ENCODE assay signal across 1 cellular context in the genomic region with DNA sequence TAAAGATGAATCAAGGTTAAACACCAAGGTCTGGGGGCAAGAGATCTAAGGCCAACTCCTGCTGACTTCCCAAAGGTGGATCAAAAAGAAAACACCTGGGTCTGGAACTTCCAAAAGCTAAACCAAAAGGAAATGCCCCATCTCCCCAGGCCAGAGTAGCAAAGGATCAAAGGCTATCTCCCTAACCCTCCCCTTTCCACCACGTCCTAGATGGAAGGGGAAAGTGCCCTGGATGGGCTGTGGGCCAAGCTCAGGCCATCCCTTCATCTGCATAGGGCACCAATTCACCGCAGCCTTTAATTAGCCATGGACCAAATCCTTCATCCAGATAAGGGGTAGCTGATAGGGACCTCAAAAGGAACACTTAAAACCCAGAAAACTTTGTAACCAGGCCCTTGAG.
TF ChIP-seq lines count a peak whose summit lies in the region.

No MANE protein-coding gene starts in this region.

TF ChIP-seq in WTC11, 78 proteins besides CTCF, POLR2A, EP300 and RAD21:
- TF ChIP-seq, protein P1, sequence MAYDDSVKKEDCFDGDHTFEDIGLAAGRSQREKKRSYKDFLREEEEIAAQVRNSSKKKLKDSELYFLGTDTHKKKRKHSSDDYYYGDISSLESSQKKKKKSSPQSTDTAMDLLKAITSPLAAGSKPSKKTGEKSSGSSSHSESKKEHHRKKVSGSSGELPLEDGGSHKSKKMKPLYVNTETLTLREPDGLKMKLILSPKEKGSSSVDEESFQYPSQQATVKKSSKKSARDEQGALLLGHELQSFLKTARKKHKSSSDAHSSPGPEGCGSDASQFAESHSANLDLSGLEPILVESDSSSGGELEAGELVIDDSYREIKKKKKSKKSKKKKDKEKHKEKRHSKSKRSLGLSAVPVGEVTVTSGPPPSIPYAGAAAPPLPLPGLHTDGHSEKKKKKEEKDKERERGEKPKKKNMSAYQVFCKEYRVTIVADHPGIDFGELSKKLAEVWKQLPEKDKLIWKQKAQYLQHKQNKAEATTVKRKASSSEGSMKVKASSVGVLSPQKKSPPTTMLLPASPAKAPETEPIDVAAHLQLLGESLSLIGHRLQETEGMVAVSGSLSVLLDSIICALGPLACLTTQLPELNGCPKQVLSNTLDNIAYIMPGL (CRISPR knock-in tag; IDR thresholded peaks at IDR 0.05) = no peak
- TF ChIP-seq, protein P2, sequence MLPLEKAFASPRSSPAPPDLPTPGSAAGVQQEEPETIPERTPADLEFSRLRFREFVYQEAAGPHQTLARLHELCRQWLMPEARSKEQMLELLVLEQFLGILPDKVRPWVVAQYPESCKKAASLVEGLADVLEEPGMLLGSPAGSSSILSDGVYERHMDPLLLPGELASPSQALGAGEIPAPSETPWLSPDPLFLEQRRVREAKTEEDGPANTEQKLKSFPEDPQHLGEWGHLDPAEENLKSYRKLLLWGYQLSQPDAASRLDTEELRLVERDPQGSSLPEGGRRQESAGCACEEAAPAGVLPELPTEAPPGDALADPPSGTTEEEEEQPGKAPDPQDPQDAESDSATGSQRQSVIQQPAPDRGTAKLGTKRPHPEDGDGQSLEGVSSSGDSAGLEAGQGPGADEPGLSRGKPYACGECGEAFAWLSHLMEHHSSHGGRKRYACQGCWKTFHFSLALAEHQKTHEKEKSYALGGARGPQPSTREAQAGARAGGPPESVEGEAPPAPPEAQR (CRISPR knock-in tag; IDR thresholded peaks at IDR 0.05) = no peak
- TF ChIP-seq, protein P3, sequence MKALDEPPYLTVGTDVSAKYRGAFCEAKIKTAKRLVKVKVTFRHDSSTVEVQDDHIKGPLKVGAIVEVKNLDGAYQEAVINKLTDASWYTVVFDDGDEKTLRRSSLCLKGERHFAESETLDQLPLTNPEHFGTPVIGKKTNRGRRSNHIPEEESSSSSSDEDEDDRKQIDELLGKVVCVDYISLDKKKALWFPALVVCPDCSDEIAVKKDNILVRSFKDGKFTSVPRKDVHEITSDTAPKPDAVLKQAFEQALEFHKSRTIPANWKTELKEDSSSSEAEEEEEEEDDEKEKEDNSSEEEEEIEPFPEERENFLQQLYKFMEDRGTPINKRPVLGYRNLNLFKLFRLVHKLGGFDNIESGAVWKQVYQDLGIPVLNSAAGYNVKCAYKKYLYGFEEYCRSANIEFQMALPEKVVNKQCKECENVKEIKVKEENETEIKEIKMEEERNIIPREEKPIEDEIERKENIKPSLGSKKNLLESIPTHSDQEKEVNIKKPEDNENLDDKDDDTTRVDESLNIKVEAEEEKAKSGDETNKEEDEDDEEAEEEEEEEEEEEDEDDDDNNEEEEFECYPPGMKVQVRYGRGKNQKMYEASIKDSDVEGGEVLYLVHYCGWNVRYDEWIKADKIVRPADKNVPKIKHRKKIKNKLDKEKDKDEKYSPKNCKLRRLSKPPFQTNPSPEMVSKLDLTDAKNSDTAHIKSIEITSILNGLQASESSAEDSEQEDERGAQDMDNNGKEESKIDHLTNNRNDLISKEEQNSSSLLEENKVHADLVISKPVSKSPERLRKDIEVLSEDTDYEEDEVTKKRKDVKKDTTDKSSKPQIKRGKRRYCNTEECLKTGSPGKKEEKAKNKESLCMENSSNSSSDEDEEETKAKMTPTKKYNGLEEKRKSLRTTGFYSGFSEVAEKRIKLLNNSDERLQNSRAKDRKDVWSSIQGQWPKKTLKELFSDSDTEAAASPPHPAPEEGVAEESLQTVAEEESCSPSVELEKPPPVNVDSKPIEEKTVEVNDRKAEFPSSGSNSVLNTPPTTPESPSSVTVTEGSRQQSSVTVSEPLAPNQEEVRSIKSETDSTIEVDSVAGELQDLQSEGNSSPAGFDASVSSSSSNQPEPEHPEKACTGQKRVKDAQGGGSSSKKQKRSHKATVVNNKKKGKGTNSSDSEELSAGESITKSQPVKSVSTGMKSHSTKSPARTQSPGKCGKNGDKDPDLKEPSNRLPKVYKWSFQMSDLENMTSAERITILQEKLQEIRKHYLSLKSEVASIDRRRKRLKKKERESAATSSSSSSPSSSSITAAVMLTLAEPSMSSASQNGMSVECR (CRISPR knock-in tag; IDR thresholded peaks at IDR 0.05; ENCODE audit: borderline replicate concordance) = no peak
- TF ChIP-seq, protein P4, sequence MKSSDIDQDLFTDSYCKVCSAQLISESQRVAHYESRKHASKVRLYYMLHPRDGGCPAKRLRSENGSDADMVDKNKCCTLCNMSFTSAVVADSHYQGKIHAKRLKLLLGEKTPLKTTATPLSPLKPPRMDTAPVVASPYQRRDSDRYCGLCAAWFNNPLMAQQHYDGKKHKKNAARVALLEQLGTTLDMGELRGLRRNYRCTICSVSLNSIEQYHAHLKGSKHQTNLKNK (CRISPR knock-in tag; IDR thresholded peaks at IDR 0.05) = no peak
- TF ChIP-seq, protein P5, sequence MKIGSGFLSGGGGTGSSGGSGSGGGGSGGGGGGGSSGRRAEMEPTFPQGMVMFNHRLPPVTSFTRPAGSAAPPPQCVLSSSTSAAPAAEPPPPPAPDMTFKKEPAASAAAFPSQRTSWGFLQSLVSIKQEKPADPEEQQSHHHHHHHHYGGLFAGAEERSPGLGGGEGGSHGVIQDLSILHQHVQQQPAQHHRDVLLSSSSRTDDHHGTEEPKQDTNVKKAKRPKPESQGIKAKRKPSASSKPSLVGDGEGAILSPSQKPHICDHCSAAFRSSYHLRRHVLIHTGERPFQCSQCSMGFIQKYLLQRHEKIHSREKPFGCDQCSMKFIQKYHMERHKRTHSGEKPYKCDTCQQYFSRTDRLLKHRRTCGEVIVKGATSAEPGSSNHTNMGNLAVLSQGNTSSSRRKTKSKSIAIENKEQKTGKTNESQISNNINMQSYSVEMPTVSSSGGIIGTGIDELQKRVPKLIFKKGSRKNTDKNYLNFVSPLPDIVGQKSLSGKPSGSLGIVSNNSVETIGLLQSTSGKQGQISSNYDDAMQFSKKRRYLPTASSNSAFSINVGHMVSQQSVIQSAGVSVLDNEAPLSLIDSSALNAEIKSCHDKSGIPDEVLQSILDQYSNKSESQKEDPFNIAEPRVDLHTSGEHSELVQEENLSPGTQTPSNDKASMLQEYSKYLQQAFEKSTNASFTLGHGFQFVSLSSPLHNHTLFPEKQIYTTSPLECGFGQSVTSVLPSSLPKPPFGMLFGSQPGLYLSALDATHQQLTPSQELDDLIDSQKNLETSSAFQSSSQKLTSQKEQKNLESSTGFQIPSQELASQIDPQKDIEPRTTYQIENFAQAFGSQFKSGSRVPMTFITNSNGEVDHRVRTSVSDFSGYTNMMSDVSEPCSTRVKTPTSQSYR (CRISPR knock-in tag; IDR thresholded peaks at IDR 0.05) = no peak
- TF ChIP-seq PRRX2 (CRISPR knock-in tag; IDR thresholded peaks at IDR 0.05) (no peak), GTF2I (CRISPR knock-in tag; conservative IDR thresholded peaks at IDR 0.05) (no peak)
- TF ChIP-seq, protein P6, sequence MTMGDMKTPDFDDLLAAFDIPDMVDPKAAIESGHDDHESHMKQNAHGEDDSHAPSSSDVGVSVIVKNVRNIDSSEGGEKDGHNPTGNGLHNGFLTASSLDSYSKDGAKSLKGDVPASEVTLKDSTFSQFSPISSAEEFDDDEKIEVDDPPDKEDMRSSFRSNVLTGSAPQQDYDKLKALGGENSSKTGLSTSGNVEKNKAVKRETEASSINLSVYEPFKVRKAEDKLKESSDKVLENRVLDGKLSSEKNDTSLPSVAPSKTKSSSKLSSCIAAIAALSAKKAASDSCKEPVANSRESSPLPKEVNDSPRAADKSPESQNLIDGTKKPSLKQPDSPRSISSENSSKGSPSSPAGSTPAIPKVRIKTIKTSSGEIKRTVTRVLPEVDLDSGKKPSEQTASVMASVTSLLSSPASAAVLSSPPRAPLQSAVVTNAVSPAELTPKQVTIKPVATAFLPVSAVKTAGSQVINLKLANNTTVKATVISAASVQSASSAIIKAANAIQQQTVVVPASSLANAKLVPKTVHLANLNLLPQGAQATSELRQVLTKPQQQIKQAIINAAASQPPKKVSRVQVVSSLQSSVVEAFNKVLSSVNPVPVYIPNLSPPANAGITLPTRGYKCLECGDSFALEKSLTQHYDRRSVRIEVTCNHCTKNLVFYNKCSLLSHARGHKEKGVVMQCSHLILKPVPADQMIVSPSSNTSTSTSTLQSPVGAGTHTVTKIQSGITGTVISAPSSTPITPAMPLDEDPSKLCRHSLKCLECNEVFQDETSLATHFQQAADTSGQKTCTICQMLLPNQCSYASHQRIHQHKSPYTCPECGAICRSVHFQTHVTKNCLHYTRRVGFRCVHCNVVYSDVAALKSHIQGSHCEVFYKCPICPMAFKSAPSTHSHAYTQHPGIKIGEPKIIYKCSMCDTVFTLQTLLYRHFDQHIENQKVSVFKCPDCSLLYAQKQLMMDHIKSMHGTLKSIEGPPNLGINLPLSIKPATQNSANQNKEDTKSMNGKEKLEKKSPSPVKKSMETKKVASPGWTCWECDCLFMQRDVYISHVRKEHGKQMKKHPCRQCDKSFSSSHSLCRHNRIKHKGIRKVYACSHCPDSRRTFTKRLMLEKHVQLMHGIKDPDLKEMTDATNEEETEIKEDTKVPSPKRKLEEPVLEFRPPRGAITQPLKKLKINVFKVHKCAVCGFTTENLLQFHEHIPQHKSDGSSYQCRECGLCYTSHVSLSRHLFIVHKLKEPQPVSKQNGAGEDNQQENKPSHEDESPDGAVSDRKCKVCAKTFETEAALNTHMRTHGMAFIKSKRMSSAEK (CRISPR knock-in tag; IDR thresholded peaks at IDR 0.05; ENCODE audit: borderline replicate concordance) = no peak
- TF ChIP-seq, protein P7, sequence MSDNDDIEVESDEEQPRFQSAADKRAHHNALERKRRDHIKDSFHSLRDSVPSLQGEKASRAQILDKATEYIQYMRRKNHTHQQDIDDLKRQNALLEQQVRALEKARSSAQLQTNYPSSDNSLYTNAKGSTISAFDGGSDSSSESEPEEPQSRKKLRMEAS (CRISPR knock-in tag; IDR thresholded peaks at IDR 0.05) = no peak
- TF ChIP-seq, protein P8, sequence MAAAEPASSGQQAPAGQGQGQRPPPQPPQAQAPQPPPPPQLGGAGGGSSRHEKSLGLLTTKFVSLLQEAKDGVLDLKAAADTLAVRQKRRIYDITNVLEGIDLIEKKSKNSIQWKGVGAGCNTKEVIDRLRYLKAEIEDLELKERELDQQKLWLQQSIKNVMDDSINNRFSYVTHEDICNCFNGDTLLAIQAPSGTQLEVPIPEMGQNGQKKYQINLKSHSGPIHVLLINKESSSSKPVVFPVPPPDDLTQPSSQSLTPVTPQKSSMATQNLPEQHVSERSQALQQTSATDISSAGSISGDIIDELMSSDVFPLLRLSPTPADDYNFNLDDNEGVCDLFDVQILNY (CRISPR knock-in tag; IDR thresholded peaks at IDR 0.05) = no peak
TF ChIP-seq in WTC11: peak in this region for 0.
